Comparison of ENCODE assay signal across 23 cellular contexts in the genomic region with DNA sequence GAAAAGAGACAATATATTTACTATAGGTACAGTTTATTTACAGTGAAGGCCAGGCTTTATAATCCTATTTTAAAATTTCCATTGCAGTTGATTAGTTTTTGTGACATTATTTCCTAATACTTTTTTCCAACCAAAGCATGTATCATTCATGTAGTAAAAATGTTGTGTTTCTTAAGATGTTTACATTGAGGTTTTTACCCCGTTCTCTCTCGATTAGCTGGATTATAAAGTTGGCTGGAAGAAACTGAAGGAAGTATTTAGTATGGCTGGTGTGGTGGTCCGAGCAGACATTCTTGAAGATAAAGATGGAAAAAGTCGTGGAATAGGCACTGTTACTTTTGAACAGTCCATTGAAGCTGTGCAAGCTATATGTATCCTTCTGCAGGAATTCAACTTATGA. TPM values are rescaled to one million over a fixed set of nuclear protein-coding genes. Genes with fewer than 3 reads are reported as not detected.
"Had no signal": no experiment of that assay in that cellular context is flagged by ENCODE, and none has a peak within 500 bp of the region (broad histone marks: within the 10 kb centered on the region; RNA-seq: fewer than 3 reads in every experiment).

No MANE protein-coding gene starts in this region.

- H3K27ac ChIP-seq: esophagus squamous epithelium, left lung, sigmoid colon, spleen, tibial nerve had no signal

- H3K27me3 ChIP-seq: esophagus squamous epithelium, left lung, sigmoid colon, spleen, tibial nerve had no signal

- H3K9me3 Mint-ChIP-seq: activated CD4-positive, alpha-beta memory T cell treated with anti-CD3 and anti-CD28 coated beads, Interleukin-2, amount 10 ng/mL, durations not matched to agents 7 days and 5 days; activated naive CD4-positive, alpha-beta T cell treated with anti-CD3 and anti-CD28 coated beads for 36 hours; dendritic cell treated with granulocyte-macrophage colony-stimulating factor and Interleukin-4, amounts not matched to agents 40 ng/mL and 50 ng/mL, for 4 days; nephron; T-helper 2 cell treated with Interferon-gamma antibody and Interleukin-4, amounts not matched to agents 5 μg/mL and 100 μg/mL, for 36 hours had no signal

- H3K9me3 ChIP-seq: esophagus squamous epithelium, left lung, sigmoid colon, spleen, tibial nerve had no signal

- H3K4me3 Mint-ChIP-seq: activated CD4-positive, alpha-beta memory T cell treated with anti-CD3 and anti-CD28 coated beads, Interleukin-2, amount 10 ng/mL, durations not matched to agents 7 days and 5 days; activated CD8-positive, alpha-beta memory T cell treated with anti-CD3 and anti-CD28 coated beads, Interleukin-2, amount 10 ng/mL, durations not matched to agents 7 days and 5 days; activated naive CD4-positive, alpha-beta T cell treated with anti-CD3 and anti-CD28 coated beads for 36 hours; dendritic cell treated with granulocyte-macrophage colony-stimulating factor and Interleukin-4, amounts not matched to agents 40 ng/mL and 50 ng/mL, for 4 days; nephron; T-helper 2 cell treated with Interferon-gamma antibody and Interleukin-4, amounts not matched to agents 5 μg/mL and 100 μg/mL, for 36 hours had no signal

- H3K27me3 Mint-ChIP-seq: activated CD4-positive, alpha-beta memory T cell treated with anti-CD3 and anti-CD28 coated beads, Interleukin-2, amount 10 ng/mL, durations not matched to agents 7 days and 5 days; activated CD8-positive, alpha-beta memory T cell treated with anti-CD3 and anti-CD28 coated beads, Interleukin-2, amount 10 ng/mL, durations not matched to agents 7 days and 5 days; dendritic cell treated with granulocyte-macrophage colony-stimulating factor and Interleukin-4, amounts not matched to agents 40 ng/mL and 50 ng/mL, for 4 days had no signal

- DNase-seq: activated CD4-positive, alpha-beta memory T cell treated with anti-CD3 and anti-CD28 coated beads, Interleukin-2, amount 10 ng/mL, durations not matched to agents 7 days and 5 days; activated CD4-positive, alpha-beta T cell treated with anti-CD3 and anti-CD28 coated beads for 4 hours; activated CD8-positive, alpha-beta memory T cell treated with anti-CD3 and anti-CD28 coated beads, Interleukin-2, amount 10 ng/mL, durations not matched to agents 7 days and 5 days; activated naive CD4-positive, alpha-beta T cell treated with anti-CD3 and anti-CD28 coated beads for 36 hours; cerebellar nuclear complex; effector memory CD4-positive, alpha-beta T cell; esophagus squamous epithelium; foreskin melanocyte; glutamatergic neuron; kidney; left lung; midbrain; nucleus accumbens; sigmoid colon; spleen; stimulated activated naive CD4-positive, alpha-beta T cell treated with Interleukin-2 at 50 U/mL for 16 hours had no signal

- ATAC-seq: activated CD8-positive, alpha-beta memory T cell treated with anti-CD3 and anti-CD28 coated beads, Interleukin-2, amount 10 ng/mL, durations not matched to agents 7 days and 5 days; left lung had no signal

- H3K27ac Mint-ChIP-seq: activated CD4-positive, alpha-beta memory T cell treated with anti-CD3 and anti-CD28 coated beads, Interleukin-2, amount 10 ng/mL, durations not matched to agents 7 days and 5 days; activated CD8-positive, alpha-beta memory T cell treated with anti-CD3 and anti-CD28 coated beads, Interleukin-2, amount 10 ng/mL, durations not matched to agents 7 days and 5 days; activated naive CD4-positive, alpha-beta T cell treated with anti-CD3 and anti-CD28 coated beads for 36 hours; dendritic cell treated with granulocyte-macrophage colony-stimulating factor and Interleukin-4, amounts not matched to agents 40 ng/mL and 50 ng/mL, for 4 days; nephron had no signal

- H3K4me3 ChIP-seq: esophagus squamous epithelium, left lung, sigmoid colon, spleen, tibial nerve had no signal

RNA-seq across cellular contexts. Expression of a gene that starts 36.4 kb away (rescaled TPM):
- total RNA-seq: bronchial epithelial cell, lung microvascular endothelial cell, renal cortical epithelial cell had no signal
